ENCODE assay signal across 29 cellular contexts in the genomic region with DNA sequence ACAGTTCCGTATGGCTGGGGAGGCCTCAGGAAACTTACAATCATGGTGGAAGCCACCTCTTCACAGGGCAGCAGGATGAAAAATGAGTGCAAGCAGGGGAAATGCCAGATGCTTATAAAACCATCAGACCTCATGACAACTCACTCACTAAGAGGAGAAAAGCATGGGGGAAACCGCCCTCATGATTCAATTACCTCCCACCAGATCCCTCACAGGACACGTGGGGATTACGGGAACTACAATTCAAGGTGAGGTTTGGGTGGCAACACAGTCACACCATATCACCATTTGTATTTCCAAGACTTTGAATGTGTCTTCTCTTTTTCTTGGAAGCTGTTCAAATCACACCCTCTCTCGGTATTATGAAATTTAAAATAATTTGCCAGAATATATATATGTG.
DNase-seq lines count a peak whose midpoint lies in the region; ATAC-seq, FAIRE-seq and TF ChIP-seq lines count a peak whose summit lies in the region.
"Had no signal": no experiment of that assay in that cellular context is flagged by ENCODE, and none has a peak within 500 bp of the region (broad histone marks: within the 10 kb centered on the region; RNA-seq: fewer than 3 reads in every experiment).

No MANE protein-coding gene starts in this region.

- no peak for TF ChIP-seq CTCF in mesothelial cell of epicardium (IDR thresholded peaks at IDR 0.05; ENCODE audit: unreplicated experiment)

- peak overlapping the region; percentile 54 for H3K27ac Mint-ChIP-seq in mesothelial cell of epicardium
- H3K27ac Mint-ChIP-seq: B cell; CD14-positive monocyte; CD4-positive, CD25-positive, alpha-beta regulatory T cell; CD8-positive, alpha-beta memory T cell had no signal

- FAIRE-seq in urothelium cell line (lab: Jason Lieb, UNC), result peak; percentile 42
- FAIRE-seq: A549, GM12878, GM12892, GM19239 had no signal

- WGBS in right cardiac atrium, result 88% methylated on average over 5 of the region's 5 CpGs

- peaks cover 11% of the 10 kb centered on the region for H3K36me3 Mint-ChIP-seq in mesothelial cell of epicardium
- H3K36me3 Mint-ChIP-seq: CD14-positive monocyte; CD4-positive, alpha-beta memory T cell; CD4-positive, CD25-positive, alpha-beta regulatory T cell; CD8-positive, alpha-beta memory T cell had no signal

- H3K27ac ChIP-seq in right cardiac atrium (ENCODE audit: low read length), result no peak overlapping the region
- H3K27ac ChIP-seq: 22Rv1, A549, BLaER1 had no signal

- H3K4me1 Mint-ChIP-seq in mesothelial cell of epicardium, result peaks cover 82% of the 10 kb centered on the region
- H3K4me1 Mint-ChIP-seq: B cell; CD4-positive, alpha-beta memory T cell; CD4-positive, CD25-positive, alpha-beta regulatory T cell; CD8-positive, alpha-beta memory T cell had no signal

- no peaks in the 10 kb centered on the region for H3K4me1 ChIP-seq in right cardiac atrium (ENCODE audit: control insufficient read depth, insufficient read depth, low read length)
- H3K4me1 ChIP-seq: A549, BLaER1 had no signal

- no peak overlapping the region for H3K4me3 Mint-ChIP-seq in mesothelial cell of epicardium
- H3K4me3 Mint-ChIP-seq: B cell; CD14-positive monocyte; CD4-positive, alpha-beta memory T cell; CD4-positive, CD25-positive, alpha-beta regulatory T cell; CD8-positive, alpha-beta memory T cell had no signal

- peak; percentile 28 for DNase-seq in NCI-H82 (lab: John Stamatoyannopoulos, UW)
- no peak for DNase-seq in NCI-H82 treated with DMSO at 0.1 percent for 48 hours (lab: John Stamatoyannopoulos, UW; ENCODE audit: unreplicated experiment)
- peak; percentile 71 for DNase-seq in SK-N-DZ (ENCODE audit: low spot score)
- DNase-seq in mesothelial cell of epicardium (ENCODE audit: low spot score in 2 of 2, unreplicated experiment in 2 of 2), result no peak
- no peak for DNase-seq in urothelium cell line (ENCODE audit: low spot score)
- no peak for DNase-seq in SKM-1 (lab: John Stamatoyannopoulos, UW; ENCODE audit: unreplicated experiment)
- no peak for DNase-seq in right cardiac atrium
- no peak for DNase-seq in NCI-H526 (lab: John Stamatoyannopoulos, UW)
- DNase-seq: AML-193; C1 segment of cervical spinal cord; CD4-positive, alpha-beta memory T cell; CD4-positive, CD25-positive, alpha-beta regulatory T cell; CD8-positive, alpha-beta memory T cell; COR-L47; DMS 273 treated with DMSO at 0.1 percent for 48 hours; DMS153; DMS53; DMS79; DND-41; EL; GDM1 had no signal

- no peak overlapping the region for H3K4me3 ChIP-seq in right cardiac atrium (ENCODE audit: low read length)
- H3K4me3 ChIP-seq: A549, BLaER1, GM12878 had no signal

- H3K27me3 ChIP-seq in right cardiac atrium (ENCODE audit: control insufficient read depth, insufficient read depth), result no peaks in the 10 kb centered on the region
- H3K27me3 ChIP-seq: BLaER1 had no signal

- ATAC-seq in right cardiac atrium, result no peak
- ATAC-seq: A549, GM12878 had no signal

- H3K9me3 Mint-ChIP-seq in mesothelial cell of epicardium, result no peaks in the 10 kb centered on the region

- H3K9me3 ChIP-seq in right cardiac atrium (ENCODE audit: control insufficient read depth, low read length), result no peaks in the 10 kb centered on the region
- H3K9me3 ChIP-seq: A549, BLaER1 had no signal

- intact Hi-C loops in right cardiac atrium (cut with DNase I), result no loop called here

- no peaks in the 10 kb centered on the region for H3K27me3 Mint-ChIP-seq in mesothelial cell of epicardium (ENCODE audit: low read depth)
- H3K27me3 Mint-ChIP-seq: B cell; CD4-positive, alpha-beta memory T cell; CD4-positive, CD25-positive, alpha-beta regulatory T cell; CD8-positive, alpha-beta memory T cell had no signal

Comparison
In these comparisons a context has a peak if more than half of its experiments do, and no peak if none do; other contexts are left out.
1. DNase-seq: peak in NCI-H82 (single experiment) and SK-N-DZ (single experiment); none in NCI-H82 treated with DMSO at 0.1 percent for 48 hours (single experiment), mesothelial cell of epicardium (0 of 2), urothelium cell line (single experiment), SKM-1 (single experiment), right cardiac atrium (0 of 3) and NCI-H526 (0 of 2).